Comparison of ENCODE assay signal across 12 cellular contexts in the genomic region with DNA sequence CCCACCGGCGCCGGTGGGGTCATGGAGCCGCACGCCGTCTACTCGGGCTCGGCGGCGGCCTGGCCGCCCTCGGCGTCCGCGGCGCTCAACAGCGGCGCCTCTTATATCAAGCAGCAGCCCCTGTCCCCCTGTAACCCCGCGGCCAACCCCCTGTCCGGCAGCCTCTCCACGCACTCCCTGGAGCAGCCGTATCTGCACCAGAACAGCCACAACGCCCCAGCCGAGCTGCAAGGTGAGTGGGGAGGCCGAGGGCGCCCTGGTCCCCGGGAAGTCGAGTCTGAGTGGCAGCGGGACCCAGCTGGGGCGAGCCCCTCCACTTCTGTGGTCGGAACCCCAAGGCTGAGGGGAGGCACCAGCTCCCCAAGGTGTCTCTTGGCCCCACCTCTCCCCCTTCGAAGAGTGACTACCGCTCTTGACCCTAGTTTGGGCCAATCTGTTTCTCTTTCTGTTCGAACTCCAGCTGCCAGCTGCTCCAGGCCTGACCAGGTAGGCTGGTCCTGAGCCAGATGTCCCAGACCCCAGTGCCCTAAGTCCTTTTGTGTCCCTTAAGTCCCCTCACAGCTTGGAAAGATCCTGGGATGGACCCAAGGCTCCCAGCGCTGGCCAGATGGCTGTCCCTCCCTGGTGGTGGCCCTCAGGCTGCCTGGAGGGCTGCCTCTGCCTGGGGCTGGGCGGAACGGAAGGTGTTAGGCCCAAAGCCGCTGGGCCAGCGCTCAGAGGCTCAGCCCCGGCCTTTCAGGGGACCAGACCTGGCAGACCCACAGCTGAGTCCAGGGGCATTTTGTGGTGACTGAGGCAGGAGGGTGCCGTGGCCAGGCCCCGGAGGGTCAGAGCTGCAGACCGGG. TPM values are rescaled to one million over a fixed set of nuclear protein-coding genes. Genes with fewer than 3 reads are reported as not detected.
DNase-seq lines count a peak whose midpoint lies in the region; ATAC-seq, FAIRE-seq and TF ChIP-seq lines count a peak whose summit lies in the region.
"Had no signal": no experiment of that assay in that cellular context is flagged by ENCODE, and none has a peak within 500 bp of the region (broad histone marks: within the 10 kb centered on the region; RNA-seq: fewer than 3 reads in every experiment).

No MANE protein-coding gene starts in this region.

- H3K36me3 ChIP-seq in HAP-1 (replicated peaks) (no peaks in the 10 kb centered on the region), tibial nerve (no peaks in the 10 kb centered on the region)

- peak overlapping the region; percentile 69 for H3K4me3 Mint-ChIP-seq in endothelial cell (ENCODE audit: unreplicated experiment)
- H3K4me3 Mint-ChIP-seq in naive B cell = peak overlapping the region; percentile 59 to 84 (median 68)

- WGBS in tibial nerve, 2 donors = 27 to 52% methylated on average over 14 to 44 of the region's 44 CpGs

- no peak for FAIRE-seq in HTR-8/SVneo (lab: Jason Lieb, UNC)

- no peaks in the 10 kb centered on the region for H3K9me3 ChIP-seq in HAP-1
- H3K9me3 ChIP-seq in tibial nerve = no peaks in the 10 kb centered on the region
- H3K9me3 ChIP-seq: psoas muscle had no signal

- no peak for TF ChIP-seq EP300 in tibial nerve (IDR thresholded peaks at IDR 0.05)

- H3K4me1 ChIP-seq in HAP-1 (peaks cover 3% of the 10 kb centered on the region; the same call in 1 of the 2 replicates), tibial nerve (peaks cover 0 to 70% (median 25%) of the 10 kb centered on the region in 4 donors)

- ATAC-seq in naive B cell (ENCODE audit: low read depth in 2 of 2) (no peak), HG03175 (IDR thresholded peaks at IDR 0.05; ENCODE audit: unreplicated experiment) (no peak)
- ATAC-seq: psoas muscle had no signal

- H3K36me3 Mint-ChIP-seq in endothelial cell (ENCODE audit: low read depth, unreplicated experiment) (peaks cover 3% of the 10 kb centered on the region), naive B cell (peaks cover 0 to 11% of the 10 kb centered on the region in 2 donors)

- H3K27ac Mint-ChIP-seq in endothelial cell (ENCODE audit: unreplicated experiment) = no peak overlapping the region
- peak overlapping the region in 1 of 6 donors; percentile 54 for H3K27ac Mint-ChIP-seq in naive B cell

- peak overlapping the region in 1 of 4 donors; percentile 48 for H3K27ac ChIP-seq in tibial nerve
- H3K27ac ChIP-seq: psoas muscle had no signal

- H3K27me3 ChIP-seq in HAP-1 (ENCODE audit: low read depth) (peaks cover 82% of the 10 kb centered on the region), tibial nerve (peaks cover 6 to 99% of the 10 kb centered on the region in 2 donors)

- no peaks in the 10 kb centered on the region for H3K9me3 Mint-ChIP-seq in endothelial cell (ENCODE audit: unreplicated experiment)
- H3K9me3 Mint-ChIP-seq in naive B cell = peaks cover 0 to 4% (median 0%) of the 10 kb centered on the region in 7 donors

- DNase-seq in 8988T = peak; percentile 65
- DNase-seq in HAP-1 (ENCODE audit: low spot score in 2 of 2) = no peak
- DNase-seq in endothelial cell (ENCODE audit: low spot score) = no peak
- DNase-seq in naive B cell = no peak
- DNase-seq in tibial nerve (ENCODE audit: low spot score in 2 of 2) = no peak
- no peak for DNase-seq in GM20000 (ENCODE audit: low spot score)
- no peak for DNase-seq in HTR-8/SVneo (ENCODE audit: insufficient read length, low spot score)
- DNase-seq: activated naive CD4-positive, alpha-beta T cell treated with Interleukin-2 at 50 U/mL for 16 hours; NCI-H748 treated with DMSO at 0.1 percent for 48 hours; T1000 had no signal

- TF ChIP-seq POLR2A in tibial nerve (IDR thresholded peaks at IDR 0.05) = no peak

- H3K4me1 Mint-ChIP-seq in endothelial cell (ENCODE audit: unreplicated experiment) (peaks cover 18% of the 10 kb centered on the region), naive B cell (peaks cover 27 to 32% (median 31%) of the 10 kb centered on the region in 3 donors)

- H3K27me3 Mint-ChIP-seq in endothelial cell (ENCODE audit: unreplicated experiment) (peaks cover 37% of the 10 kb centered on the region), naive B cell (peaks cover 57 to 80% (median 64%) of the 10 kb centered on the region in 3 donors)

- H3K4me3 ChIP-seq in HAP-1 = peak overlapping the region; percentile 24
- peak overlapping the region in 2 of 4 donors; percentile 57 to 64 for H3K4me3 ChIP-seq in tibial nerve

- in situ Hi-C loops in HAP-1 (cut with MboI; ENCODE audit: low sequenced_read_pairs) = loop anchor here (10.0 kb wide), 1 partner anchor 687 kb away; no protein-coding TSS in a partner anchor

- no peak for TF ChIP-seq CTCF in endothelial cell (IDR thresholded peaks at IDR 0.05; ENCODE audit: unreplicated experiment)
- TF ChIP-seq CTCF in tibial nerve (IDR thresholded peaks at IDR 0.05) = no peak
- TF ChIP-seq CTCF in GM20000 (IDR thresholded peaks at IDR 0.05; ENCODE audit: extremely low read depth, missing control alignments) = no peak

RNA-seq across cellular contexts. Expression of a gene that starts 1.2 kb away (rescaled TPM):
- total RNA-seq in endothelial cell (ENCODE audit: unreplicated experiment) = 0.69 TPM
- not detected for polyA plus RNA-seq in naive B cell (ENCODE audit: low read depth in 6 of 6)
- under 1 TPM in 1 of 4 donors, not detected in 3; 0.21 TPM for total RNA-seq in tibial nerve

RNA-seq across cellular contexts. Expression of a gene that starts 43.5 kb away (rescaled TPM):
- total RNA-seq in endothelial cell (ENCODE audit: unreplicated experiment) (30.6 TPM), tibial nerve (10 to 100 TPM; 22.7 to 40.8 (median 25.4) TPM)
- polyA plus RNA-seq in naive B cell (ENCODE audit: low read depth in 6 of 6) = 10 to 100 TPM in 5 of 6 donors, 1 to 10 TPM in 1; 5.6 to 18.6 (median 16.6) TPM

RNA-seq across cellular contexts. Expression of a gene that starts 55.1 kb away (rescaled TPM):
- total RNA-seq in endothelial cell (ENCODE audit: unreplicated experiment) (16.3 TPM), tibial nerve (10 to 100 TPM in 3 of 4 donors, 1 to 10 TPM in 1; 9.3 to 18.2 (median 14.1) TPM)
- polyA plus RNA-seq in naive B cell (ENCODE audit: low read depth in 6 of 6) = not detected
